ENCODE assay signal across 23 cellular contexts in the genomic region with DNA sequence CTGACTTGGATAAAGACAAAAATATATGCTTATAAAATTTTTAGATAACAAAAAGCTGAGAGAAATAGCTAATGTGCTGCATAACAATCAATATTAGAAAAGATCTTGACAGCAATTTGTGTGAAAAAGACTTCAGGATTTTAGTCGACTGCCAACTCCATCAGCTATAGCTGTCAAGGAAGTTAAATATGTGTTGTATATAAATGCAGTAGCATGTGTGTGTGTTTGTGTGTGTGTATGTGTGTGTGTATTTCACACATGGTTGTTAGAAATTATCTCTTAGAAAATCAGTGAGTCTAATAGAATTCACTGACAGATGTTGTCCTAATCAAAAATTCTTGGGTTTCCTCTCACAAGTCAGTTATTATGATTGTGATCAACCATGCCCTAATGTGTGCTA.
A peak's percentile ranks its signal among the peaks of the same experiment; 100 is the strongest.
DNase-seq lines count a peak whose midpoint lies in the region; ATAC-seq, FAIRE-seq and TF ChIP-seq lines count a peak whose summit lies in the region.
"Had no signal": no experiment of that assay in that cellular context is flagged by ENCODE, and none has a peak within 500 bp of the region (broad histone marks: within the 10 kb centered on the region; RNA-seq: fewer than 3 reads in every experiment).

No MANE protein-coding gene starts in this region.

- H3K27ac Mint-ChIP-seq in T-helper 17 cell = peak overlapping the region; percentile 2
- peak overlapping the region; percentile 55 for H3K27ac Mint-ChIP-seq in stimulated activated memory B cell treated with anti-CD40 and anti-IgM and Interleukin-4, amounts not matched to agents 10 μg/mL and 1 μg/mL and 100 μg/mL, for 72 hours
- H3K27ac Mint-ChIP-seq: B cell; CD4-positive, alpha-beta T cell; CD8-positive, alpha-beta T cell had no signal

- H3K4me1 ChIP-seq in pancreas = no peaks in the 10 kb centered on the region
- H3K4me1 ChIP-seq: A549; BLaER1 treated with 17β-estradiol and CSF1 and Interleukin-3, amounts not matched to agents 10 nM and 100 nM had no signal

- ATAC-seq in T-helper 17 cell (no peak), pancreas (no peak)
- ATAC-seq in stimulated activated memory B cell treated with anti-CD40 and anti-IgM and Interleukin-4, amounts not matched to agents 10 μg/mL and 1 μg/mL and 100 μg/mL, for 72 hours = no peak
- ATAC-seq: A549; CD8-positive, alpha-beta T cell; GM12878 had no signal

- intact Hi-C loops in pancreas (cut with DNase I) = no loop called here

- H3K4me1 Mint-ChIP-seq in T-helper 17 cell = peaks cover 6% of the 10 kb centered on the region
- no peaks in the 10 kb centered on the region for H3K4me1 Mint-ChIP-seq in stimulated activated memory B cell treated with anti-CD40 and anti-IgM and Interleukin-4, amounts not matched to agents 10 μg/mL and 1 μg/mL and 100 μg/mL, for 72 hours
- H3K4me1 Mint-ChIP-seq: B cell had no signal

- H3K27ac ChIP-seq in pancreas = no peak overlapping the region
- H3K27ac ChIP-seq: 22Rv1; A549; BLaER1 treated with 17β-estradiol and CSF1 and Interleukin-3, amounts not matched to agents 10 nM and 100 nM; C4-2B had no signal

- FAIRE-seq in pancreas (lab: Jason Lieb, UNC) = no peak
- FAIRE-seq: A549, D721Med, GM12878, GM12892, GM18507 had no signal

- H3K36me3 Mint-ChIP-seq in T-helper 17 cell (ENCODE audit: low read depth) = no peaks in the 10 kb centered on the region
- H3K36me3 Mint-ChIP-seq in stimulated activated memory B cell treated with anti-CD40 and anti-IgM and Interleukin-4, amounts not matched to agents 10 μg/mL and 1 μg/mL and 100 μg/mL, for 72 hours = no peaks in the 10 kb centered on the region
- H3K36me3 Mint-ChIP-seq: CD8-positive, alpha-beta T cell had no signal

- peaks cover 4% of the 10 kb centered on the region for H3K9me3 Mint-ChIP-seq in stimulated activated memory B cell treated with anti-CD40 and anti-IgM and Interleukin-4, amounts not matched to agents 10 μg/mL and 1 μg/mL and 100 μg/mL, for 72 hours

- H3K4me3 Mint-ChIP-seq in T-helper 17 cell = no peak overlapping the region
- no peak overlapping the region for H3K4me3 Mint-ChIP-seq in stimulated activated memory B cell treated with anti-CD40 and anti-IgM and Interleukin-4, amounts not matched to agents 10 μg/mL and 1 μg/mL and 100 μg/mL, for 72 hours
- H3K4me3 Mint-ChIP-seq: B cell; CD4-positive, alpha-beta T cell; CD8-positive, alpha-beta T cell had no signal

- H3K27me3 Mint-ChIP-seq in T-helper 17 cell = no peaks in the 10 kb centered on the region
- H3K27me3 Mint-ChIP-seq in stimulated activated memory B cell treated with anti-CD40 and anti-IgM and Interleukin-4, amounts not matched to agents 10 μg/mL and 1 μg/mL and 100 μg/mL, for 72 hours = no peaks in the 10 kb centered on the region
- H3K27me3 Mint-ChIP-seq: B cell; CD4-positive, alpha-beta T cell had no signal

- H3K36me3 ChIP-seq in pancreas = no peaks in the 10 kb centered on the region
- H3K36me3 ChIP-seq: BLaER1 treated with 17β-estradiol and CSF1 and Interleukin-3, amounts not matched to agents 10 nM and 100 nM had no signal

- peaks cover 2% of the 10 kb centered on the region for H3K9me3 ChIP-seq in T-helper 17 cell (ENCODE audit: control insufficient read depth, low read length, poor library complexity, severe bottlenecking)
- no peaks in the 10 kb centered on the region for H3K9me3 ChIP-seq in pancreas
- H3K9me3 ChIP-seq: A549 had no signal

- WGBS in pancreas, 2 donors = 33 to 42% methylated on average over 1 of the region's 1 CpG

- DNase-seq in DMS 273 (lab: John Stamatoyannopoulos, UW; ENCODE audit: unreplicated experiment) (peak; percentile 25), DMS 273 treated with DMSO at 0.1 percent for 48 hours (lab: John Stamatoyannopoulos, UW) (no peak), T-helper 17 cell (no peak), pancreas (no peak), putamen (ENCODE audit: low spot score) (no peak)
- DNase-seq: AML-193; Caco-2; Calu3; CD4-positive, alpha-beta T cell; CD8-positive, alpha-beta T cell; DMS79 treated with DMSO at 0.1 percent for 48 hours; EL; GDM1 had no signal

- no peak overlapping the region for H3K4me3 ChIP-seq in pancreas
- H3K4me3 ChIP-seq: A549; BLaER1 treated with 17β-estradiol and CSF1 and Interleukin-3, amounts not matched to agents 10 nM and 100 nM; GM12878 had no signal

- no peaks in the 10 kb centered on the region for H3K27me3 ChIP-seq in pancreas
- H3K27me3 ChIP-seq: BLaER1 treated with 17β-estradiol and CSF1 and Interleukin-3, amounts not matched to agents 10 nM and 100 nM had no signal

- TF ChIP-seq CTCF in pancreas (IDR thresholded peaks at IDR 0.05) = no peak
